ENCODE assay signal across 1 cellular context in the genomic region with DNA sequence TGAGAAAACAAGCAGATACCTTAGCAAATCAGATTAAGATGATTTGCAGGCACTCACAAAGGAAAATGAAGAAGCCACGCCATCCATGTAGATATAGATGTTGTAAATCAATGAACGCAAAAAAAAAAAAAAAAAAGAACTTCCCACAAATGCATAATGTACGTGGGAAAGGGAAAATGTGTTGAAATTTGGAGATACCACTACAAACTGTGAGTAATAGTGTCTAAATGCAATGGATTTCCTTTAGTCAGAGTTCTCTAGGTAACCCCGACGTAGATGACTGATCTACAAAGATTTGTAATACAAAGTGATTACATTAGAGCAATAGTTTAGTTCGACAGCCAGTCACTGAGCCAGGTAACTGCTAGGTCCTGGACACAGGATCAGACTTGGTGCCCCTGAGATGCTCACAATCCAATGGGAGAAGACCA.
TF ChIP-seq lines count a peak whose summit lies in the region.

No MANE protein-coding gene starts in this region.

TF ChIP-seq in GM12878, 131 proteins besides CTCF, POLR2A, EP300 and RAD21:
- 0 out of 2 replicates have a peak, but pooled peaks have one; percentile 4 for TF ChIP-seq CHD4 (IDR thresholded peaks at IDR 0.05)
- TF ChIP-seq SKIL (IDR thresholded peaks at IDR 0.05; ENCODE audit: low read depth, poor library complexity, severe bottlenecking): peak; percentile 9
- TF ChIP-seq, protein P1, sequence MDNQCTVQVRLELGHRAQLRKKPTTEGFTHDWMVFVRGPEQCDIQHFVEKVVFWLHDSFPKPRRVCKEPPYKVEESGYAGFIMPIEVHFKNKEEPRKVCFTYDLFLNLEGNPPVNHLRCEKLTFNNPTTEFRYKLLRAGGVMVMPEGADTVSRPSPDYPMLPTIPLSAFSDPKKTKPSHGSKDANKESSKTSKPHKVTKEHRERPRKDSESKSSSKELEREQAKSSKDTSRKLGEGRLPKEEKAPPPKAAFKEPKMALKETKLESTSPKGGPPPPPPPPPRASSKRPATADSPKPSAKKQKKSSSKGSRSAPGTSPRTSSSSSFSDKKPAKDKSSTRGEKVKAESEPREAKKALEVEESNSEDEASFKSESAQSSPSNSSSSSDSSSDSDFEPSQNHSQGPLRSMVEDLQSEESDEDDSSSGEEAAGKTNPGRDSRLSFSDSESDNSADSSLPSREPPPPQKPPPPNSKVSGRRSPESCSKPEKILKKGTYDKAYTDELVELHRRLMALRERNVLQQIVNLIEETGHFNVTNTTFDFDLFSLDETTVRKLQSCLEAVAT (IDR thresholded peaks at IDR 0.05): peak; percentile 80; the same call in 1 of the 2 replicates
- TF ChIP-seq MAX (IDR thresholded peaks at IDR 0.05; ENCODE audit: low read depth, low read length): no peak
- TF ChIP-seq BCL3 (IDR thresholded peaks at IDR 0.05; ENCODE audit: borderline replicate concordance, insufficient read depth, low read depth, low read length, poor library complexity, severe bottlenecking): peak; percentile 80
